Comparison of ENCODE assay signal across 12 cellular contexts in genomic region chr1:228007054-228007800, GRCh38. TPM values are rescaled to one million over a fixed set of nuclear protein-coding genes. Genes with fewer than 3 reads are reported as not detected.
A peak's percentile ranks its signal among the peaks of the same experiment; 100 is the strongest.
DNase-seq lines count a peak whose midpoint lies in the region; ATAC-seq and TF ChIP-seq lines count a peak whose summit lies in the region.
"Had no signal": no experiment of that assay in that cellular context is flagged by ENCODE, and none has a peak within 500 bp of the region (broad histone marks: within the 10 kb centered on the region; RNA-seq: fewer than 3 reads in every experiment).

No MANE protein-coding gene starts in this region.

- H3K4me1 ChIP-seq in adipocyte (ENCODE audit: control insufficient read depth, insufficient read depth, low read length) (no peaks in the 10 kb centered on the region), stomach (peaks cover 4 to 43% (median 32%) of the 10 kb centered on the region in 4 donors)

- no peak overlapping the region for H3K27ac ChIP-seq in stomach
- H3K27ac ChIP-seq: BLaER1 had no signal

- H3K9me3 ChIP-seq in adipocyte (ENCODE audit: control insufficient read depth, low read length) (no peaks in the 10 kb centered on the region), stomach (no peaks in the 10 kb centered on the region)

- no peak for TF ChIP-seq POLR2A in stomach (IDR thresholded peaks at IDR 0.05)

- no peak for TF ChIP-seq EP300 in stomach (IDR thresholded peaks at IDR 0.05)

- H3K27me3 ChIP-seq in adipocyte (replicated peaks; ENCODE audit: control insufficient read depth, insufficient read depth, low read length), result peaks cover 76% of the 10 kb centered on the region
- H3K27me3 ChIP-seq in stomach, result peaks cover 34 to 99% (median 70%) of the 10 kb centered on the region in 3 donors

- TF ChIP-seq CTCF in stomach (IDR thresholded peaks at IDR 0.05), result no peak

- 0 to 3% (median 1%) methylated on average over 37 to 77 of the region's 77 CpGs for WGBS in stomach, 5 donors

- intact Hi-C loops in stomach (cut with DNase I; ENCODE audit: low total_unique reads), result no loop called here

- ATAC-seq in left lobe of liver, result no peak
- ATAC-seq in GM18870 (IDR thresholded peaks at IDR 0.05; ENCODE audit: unreplicated experiment), result no peak
- no peak for ATAC-seq in HG03342 (IDR thresholded peaks at IDR 0.05; ENCODE audit: unreplicated experiment)

- no peak overlapping the region for H3K9ac ChIP-seq in adipocyte (ENCODE audit: low read length)
- H3K9ac ChIP-seq: BLaER1 had no signal

- DNase-seq in activated effector memory CD4-positive, alpha-beta T cell treated with anti-CD3 and anti-CD28 coated beads, Interleukin-2, amount 50 U/mL, for 16 hours, result peak; percentile 53
- no peak for DNase-seq in activated effector memory CD4-positive, alpha-beta T cell treated with Interleukin-2 at 50 U/mL for 16 hours
- DNase-seq in adipocyte (ENCODE audit: low read depth) (peak; percentile 40), left lobe of liver (ENCODE audit: low spot score) (peak; percentile 24), stomach (peak; percentile 17), DMS153 (lab: John Stamatoyannopoulos, UW) (no peak)
- DNase-seq: activated naive CD4-positive, alpha-beta T cell treated with anti-CD3 and anti-CD28 coated beads, Interleukin-2, amount 50 U/mL, for 16 hours; GOT3 had no signal

- H3K4me3 ChIP-seq in adipocyte (ENCODE audit: low read length) (no peak overlapping the region), stomach (peak overlapping the region in 3 of 4 donors; percentile 1 to 22 (median 9))
- H3K4me3 ChIP-seq: BLaER1 had no signal

- H3K36me3 ChIP-seq in adipocyte (ENCODE audit: control insufficient read depth, insufficient read depth, low read length, severe bottlenecking) (no peaks in the 10 kb centered on the region), stomach (no peaks in the 10 kb centered on the region)
- H3K36me3 ChIP-seq: BLaER1 had no signal

RNA-seq across cellular contexts. Expression of gene WNT3A, which starts 0.4 kb away (rescaled TPM):
- total RNA-seq in left lobe of liver (not detected), stomach (not detected)
- polyA plus RNA-seq in stomach, result under 1 TPM in 2 of 3 donors, not detected in 1; 0.31 to 0.90 TPM
- total RNA-seq: T-helper 2 cell treated with Interferon-gamma antibody and Interleukin-4, amounts not matched to agents 100 ng/mL and 5 ng/mL, for 36 hours had no signal

RNA-seq across cellular contexts. Expression of gene WNT9A, which starts 59.5 kb away (rescaled TPM):
- total RNA-seq in left lobe of liver (0.05 TPM), stomach (10 to 100 TPM in 1 of 5 donors, 1 to 10 TPM in 4; 1.7 to 22.2 (median 4.3) TPM)
- polyA plus RNA-seq in stomach, result 1 to 10 TPM; 1.1 to 2.0 (median 1.1) TPM

Comparison
In these comparisons a context has a peak if more than half of its experiments do, and no peak if none do; other contexts are left out.
1. DNase-seq: peak in activated effector memory CD4-positive, alpha-beta T cell treated with anti-CD3 and anti-CD28 coated beads, Interleukin-2, amount 50 U/mL, for 16 hours (single experiment), adipocyte (single experiment), left lobe of liver (single experiment) and stomach (single experiment); none in activated effector memory CD4-positive, alpha-beta T cell treated with Interleukin-2 at 50 U/mL for 16 hours (single experiment) and DMS153 (single experiment).